ENCODE assay signal across 8 cellular contexts in genomic region chr1:183218981-183219621, GRCh38. TPM values are rescaled to one million over a fixed set of nuclear protein-coding genes. Genes with fewer than 3 reads are reported as not detected.
DNase-seq lines count a peak whose midpoint lies in the region; ATAC-seq and TF ChIP-seq lines count a peak whose summit lies in the region.

No MANE protein-coding gene starts in this region.

- no peaks in the 10 kb centered on the region for H3K9me3 ChIP-seq in neural progenitor cell (ENCODE audit: low read depth)
- H3K9me3 ChIP-seq in smooth muscle cell (replicated peaks; ENCODE audit: low read depth), result no peaks in the 10 kb centered on the region

- H3K4me1 Mint-ChIP-seq in brain (peaks cover 60% of the 10 kb centered on the region), neural progenitor cell (peaks cover 39% of the 10 kb centered on the region)

- H3K27me3 Mint-ChIP-seq in brain (peaks cover 3% of the 10 kb centered on the region), neural progenitor cell (ENCODE audit: insufficient read depth, low read depth) (peaks cover 2% of the 10 kb centered on the region)

- H3K4me3 ChIP-seq in neural progenitor cell (no peak overlapping the region), smooth muscle cell (no peak overlapping the region)

- no peaks in the 10 kb centered on the region for H3K36me3 Mint-ChIP-seq in brain
- H3K36me3 Mint-ChIP-seq in neural progenitor cell, result no peaks in the 10 kb centered on the region

- H3K27me3 ChIP-seq in neural progenitor cell (no peaks in the 10 kb centered on the region), smooth muscle cell (ENCODE audit: low read depth) (no peaks in the 10 kb centered on the region)

- peak; percentile 43 for DNase-seq in GDM1 (lab: John Stamatoyannopoulos, UW)
- peak; percentile 22 for DNase-seq in NCI-H345 treated with DMSO at 0.1 percent for 48 hours (lab: John Stamatoyannopoulos, UW; ENCODE audit: unreplicated experiment)
- DNase-seq in neural progenitor cell (ENCODE audit: low spot score), result peak; percentile 56
- DNase-seq in NCI-H1930 (lab: John Stamatoyannopoulos, UW), result no peak
- DNase-seq in smooth muscle cell (lab: John Stamatoyannopoulos, UW; ENCODE audit: unreplicated experiment), result no peak
- no peak for DNase-seq in NCI-H187 treated with DMSO at 0.1 percent for 48 hours (lab: John Stamatoyannopoulos, UW)

- H3K4me3 Mint-ChIP-seq in brain, result peak overlapping the region in 1 of 5 experiments; percentile 11
- no peak overlapping the region for H3K4me3 Mint-ChIP-seq in neural progenitor cell

- H3K27ac ChIP-seq in neural progenitor cell (peak overlapping the region; percentile 67), smooth muscle cell (ENCODE audit: low read depth) (no peak overlapping the region)

- H3K4me2 ChIP-seq in neural progenitor cell (peak overlapping the region; percentile 50), smooth muscle cell (no peak overlapping the region)

- H2AFZ ChIP-seq in neural progenitor cell (replicated peaks), result peak overlapping the region; percentile 73
- no peak overlapping the region for H2AFZ ChIP-seq in smooth muscle cell (ENCODE audit: low read depth)

- H4K20me1 ChIP-seq in neural progenitor cell (ENCODE audit: low read depth) (no peaks in the 10 kb centered on the region), smooth muscle cell (ENCODE audit: low read depth) (no peaks in the 10 kb centered on the region)

- peaks cover 21% of the 10 kb centered on the region for H3K4me1 ChIP-seq in neural progenitor cell
- peaks cover 18% of the 10 kb centered on the region for H3K4me1 ChIP-seq in smooth muscle cell (ENCODE audit: low read depth)

- H3K9ac ChIP-seq in neural progenitor cell, result no peak overlapping the region
- H3K9ac ChIP-seq in smooth muscle cell (ENCODE audit: low read depth), result no peak overlapping the region

- H3K79me2 ChIP-seq in neural progenitor cell (ENCODE audit: low read depth) (no peaks in the 10 kb centered on the region), smooth muscle cell (ENCODE audit: low read depth) (no peaks in the 10 kb centered on the region)

- ATAC-seq in GM21528 (IDR thresholded peaks at IDR 0.05; ENCODE audit: low FRiP score, unreplicated experiment), result no peak

- peak overlapping the region in 4 of 5 experiments; percentile 81 to 96 (median 88) for H3K27ac Mint-ChIP-seq in brain
- H3K27ac Mint-ChIP-seq in neural progenitor cell, result peak overlapping the region; percentile 2

- H3F3A ChIP-seq in neural progenitor cell (ENCODE audit: low read depth) (peaks cover 16% of the 10 kb centered on the region), smooth muscle cell (ENCODE audit: low read depth) (no peaks in the 10 kb centered on the region)

- H3K9me3 Mint-ChIP-seq in brain, result no peaks in the 10 kb centered on the region
- no peaks in the 10 kb centered on the region for H3K9me3 Mint-ChIP-seq in neural progenitor cell

- no peaks in the 10 kb centered on the region for H3K36me3 ChIP-seq in neural progenitor cell
- no peaks in the 10 kb centered on the region for H3K36me3 ChIP-seq in smooth muscle cell (ENCODE audit: low read depth)

- TF ChIP-seq CTCF in brain (conservative IDR thresholded peaks at IDR 0.05) (no peak), neural progenitor cell (IDR thresholded peaks at IDR 0.05) (no peak), smooth muscle cell (IDR thresholded peaks at IDR 0.05; ENCODE audit: borderline replicate concordance, insufficient read depth, poor library complexity, severe bottlenecking) (no peak)

- WGBS in smooth muscle cell (ENCODE audit: low lambda C conversion rate), result 42% methylated on average over 5 of the region's 5 CpGs

RNA-seq across cellular contexts. Expression of gene LAMC2, which starts 33.0 kb away (rescaled TPM):
- polyA plus RNA-seq in brain (ENCODE audit: insufficient read depth, low read depth, low replicate concordance) (0.56 TPM), smooth muscle cell (35.1 and 117 TPM in 2 replicates)
- total RNA-seq in neural progenitor cell (ENCODE audit: low replicate concordance) (0.36 and 0.46 TPM in 2 replicates), smooth muscle cell (120 TPM in 2 replicates)

Comparison
In these comparisons a context has a peak if more than half of its experiments do, and no peak if none do; other contexts are left out.
1. DNase-seq: peak in GDM1 (single experiment), NCI-H345 treated with DMSO at 0.1 percent for 48 hours (single experiment) and neural progenitor cell (single experiment); none in NCI-H1930 (0 of 2), smooth muscle cell (single experiment) and NCI-H187 treated with DMSO at 0.1 percent for 48 hours (single experiment).
2. RNA of gene LAMC2, which starts 33.0 kb away (total RNA-seq): 120 TPM in smooth muscle cell; 0.36 to 0.46 TPM in neural progenitor cell; every median in the first group is over 10 times any median in the second.